In genomic region chr3:25555695-25556094, GRCh38 we compare ENCODE assay signal across 16 cellular contexts.
DNase-seq lines count a peak whose midpoint lies in the region; ATAC-seq and TF ChIP-seq lines count a peak whose summit lies in the region.
"Had no signal": no experiment of that assay in that cellular context is flagged by ENCODE, and none has a peak within 500 bp of the region (broad histone marks: within the 10 kb centered on the region; RNA-seq: fewer than 3 reads in every experiment).

No MANE protein-coding gene starts in this region.

- peak overlapping the region in 3 of 4 donors; percentile 12 to 36 (median 26) for H3K27ac ChIP-seq in esophagus squamous epithelium
- H3K27ac ChIP-seq in heart right ventricle = peak overlapping the region in 8 of 10 donors; percentile 4 to 64 (median 56)
- H3K27ac ChIP-seq in parathyroid adenoma = peak overlapping the region; percentile 17
- H3K27ac ChIP-seq in upper lobe of left lung = peak overlapping the region in 3 of 4 donors; percentile 26 to 53 (median 39)
- H3K27ac ChIP-seq: PC-9 had no signal

- no peak for TF ChIP-seq EP300 in upper lobe of left lung (IDR thresholded peaks at IDR 0.05)

- no peaks in the 10 kb centered on the region for H3K79me2 ChIP-seq in parathyroid adenoma

- intact Hi-C loops in esophagus squamous epithelium (cut with DNase I) (no loop called here), heart right ventricle (cut with DNase I) (loop anchor here in 2 of 10 donors (5.0 kb wide), 2 partner anchors 83 to 88 kb away; no protein-coding TSS in a partner anchor)

- H3K36me3 Mint-ChIP-seq in activated T-cell treated with anti-CD3 and anti-CD28 coated beads, Interleukin-2, amount 50 U/mL, for 24 hours (ENCODE audit: low read depth) = no peaks in the 10 kb centered on the region
- H3K36me3 Mint-ChIP-seq: CD14-positive monocyte had no signal

- TF ChIP-seq CTCF in esophagus squamous epithelium (IDR thresholded peaks at IDR 0.05) (no peak), heart right ventricle (IDR thresholded peaks at IDR 0.05) (no peak), parathyroid adenoma (IDR thresholded peaks at IDR 0.05) (no peak), upper lobe of left lung (IDR thresholded peaks at IDR 0.05) (no peak)

- H3K27ac Mint-ChIP-seq in activated T-cell treated with anti-CD3 and anti-CD28 coated beads, Interleukin-2, amount 50 U/mL, for 24 hours = no peak overlapping the region
- H3K27ac Mint-ChIP-seq: CD14-positive monocyte, GM23338 had no signal

- H3K36me3 ChIP-seq in esophagus squamous epithelium = no peaks in the 10 kb centered on the region
- no peaks in the 10 kb centered on the region for H3K36me3 ChIP-seq in heart right ventricle
- no peaks in the 10 kb centered on the region for H3K36me3 ChIP-seq in parathyroid adenoma (ENCODE audit: control insufficient read depth, insufficient read depth, low read length)
- H3K36me3 ChIP-seq in upper lobe of left lung = no peaks in the 10 kb centered on the region

- H3K4me3 ChIP-seq in esophagus squamous epithelium = no peak overlapping the region
- no peak overlapping the region for H3K4me3 ChIP-seq in heart right ventricle
- no peak overlapping the region for H3K4me3 ChIP-seq in parathyroid adenoma (ENCODE audit: low read depth, low read length)
- H3K4me3 ChIP-seq in upper lobe of left lung = no peak overlapping the region
- H3K4me3 ChIP-seq: GM23338, PC-9 had no signal

- H3K4me1 ChIP-seq in esophagus squamous epithelium (peaks cover 0 to 34% (median 19%) of the 10 kb centered on the region in 3 donors), heart right ventricle (peaks cover 8 to 58% (median 42%) of the 10 kb centered on the region in 9 donors), parathyroid adenoma (no peaks in the 10 kb centered on the region), upper lobe of left lung (peaks cover 10 to 31% (median 16%) of the 10 kb centered on the region in 4 donors)

- ATAC-seq in heart right ventricle (peak in 6 of 8 donors; percentile 25 to 63 (median 35)), upper lobe of left lung (ENCODE audit: low FRiP score in 2 of 2) (no peak)
- ATAC-seq: GM23338 had no signal

- DNase-seq in esophagus squamous epithelium (lab: John Stamatoyannopoulos, UW) (no peak), heart right ventricle (no peak), upper lobe of left lung (no peak), T-helper 9 cell (no peak), OCI-M2 (lab: John Stamatoyannopoulos, UW; ENCODE audit: unreplicated experiment) (no peak)
- DNase-seq in activated T-cell treated with anti-CD3 and anti-CD28 coated beads, Interleukin-2, amount 50 U/mL, for 24 hours = no peak
- DNase-seq: ACHN, NCI-H1436 treated with DMSO at 0.1 percent for 48 hours, NCI-H2029 treated with DMSO at 0.1 percent for 48 hours, NCI-H2171 treated with DMSO at 0.1 percent for 48 hours, NCI-H510A, NCI-H774, PC-9 had no signal

- no peak overlapping the region for H2AFZ ChIP-seq in parathyroid adenoma
- H2AFZ ChIP-seq: GM23338, PC-9 had no signal

- H3K27me3 Mint-ChIP-seq in activated T-cell treated with anti-CD3 and anti-CD28 coated beads, Interleukin-2, amount 50 U/mL, for 24 hours = peaks cover 4% of the 10 kb centered on the region

- no peaks in the 10 kb centered on the region for H3K4me1 Mint-ChIP-seq in activated T-cell treated with anti-CD3 and anti-CD28 coated beads, Interleukin-2, amount 50 U/mL, for 24 hours (ENCODE audit: low read depth)

- 56 to 65% methylated on average over 2 of the region's 2 CpGs for WGBS in esophagus squamous epithelium, 2 donors
- 35 to 44% methylated on average over 2 of the region's 2 CpGs for WGBS in heart right ventricle, 2 donors
- 51 to 61% methylated on average over 2 of the region's 2 CpGs for WGBS in upper lobe of left lung, 2 donors

- no peak for TF ChIP-seq POLR2A in esophagus squamous epithelium (IDR thresholded peaks at IDR 0.05)
- TF ChIP-seq POLR2A in upper lobe of left lung (IDR thresholded peaks at IDR 0.05) = no peak

- H3K9me3 Mint-ChIP-seq in activated T-cell treated with anti-CD3 and anti-CD28 coated beads, Interleukin-2, amount 50 U/mL, for 24 hours = no peaks in the 10 kb centered on the region

- H3K27me3 ChIP-seq in esophagus squamous epithelium (no peaks in the 10 kb centered on the region), heart right ventricle (no peaks in the 10 kb centered on the region), parathyroid adenoma (ENCODE audit: control insufficient read depth, insufficient read depth, low read length) (no peaks in the 10 kb centered on the region), upper lobe of left lung (no peaks in the 10 kb centered on the region)

- no peaks in the 10 kb centered on the region for H3K9me3 ChIP-seq in esophagus squamous epithelium
- H3K9me3 ChIP-seq in heart right ventricle = no peaks in the 10 kb centered on the region
- H3K9me3 ChIP-seq in parathyroid adenoma (ENCODE audit: control insufficient read depth, low read length) = no peaks in the 10 kb centered on the region
- H3K9me3 ChIP-seq in upper lobe of left lung = no peaks in the 10 kb centered on the region

- H3K9ac ChIP-seq in parathyroid adenoma = no peak overlapping the region

- H3K4me2 ChIP-seq in parathyroid adenoma (ENCODE audit: low read length) = no peak overlapping the region
- H3K4me2 ChIP-seq: GM23338, PC-9 had no signal

- no peak overlapping the region for H3K4me3 Mint-ChIP-seq in activated T-cell treated with anti-CD3 and anti-CD28 coated beads, Interleukin-2, amount 50 U/mL, for 24 hours
- H3K4me3 Mint-ChIP-seq: CD14-positive monocyte, GM23338 had no signal

Comparison
In these comparisons a context has a peak if more than half of its experiments do, and no peak if none do; other contexts are left out.
1. ATAC-seq: peak in heart right ventricle (6 of 8); none in upper lobe of left lung (0 of 2).
2. Peak in every context shown above with its lines, with median percentiles within 50 percentile points of each other: H3K27ac ChIP-seq.